In the genomic region with DNA sequence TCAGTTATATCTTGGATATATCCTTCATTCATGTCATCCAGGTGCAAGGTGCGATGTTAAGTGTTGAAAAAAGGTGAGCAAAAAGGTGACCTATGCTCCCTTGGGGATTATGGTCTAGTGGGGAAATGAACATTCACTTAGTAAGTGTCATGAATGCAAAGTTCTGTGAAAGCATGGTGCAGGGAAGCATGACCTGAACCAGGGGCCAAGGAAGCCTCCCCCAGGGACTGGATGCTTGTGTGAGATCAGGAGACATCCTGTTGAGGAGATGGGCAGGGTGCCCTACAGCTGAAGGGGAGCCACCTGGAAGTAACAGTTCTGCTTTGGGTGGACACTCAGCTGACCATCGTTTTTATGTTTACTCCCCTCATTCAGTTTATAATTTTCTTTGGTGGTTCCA, we compare ENCODE assay signal across 17 cellular contexts.
DNase-seq lines count a peak whose midpoint lies in the region; ATAC-seq and TF ChIP-seq lines count a peak whose summit lies in the region.
"Had no signal": no experiment of that assay in that cellular context is flagged by ENCODE, and none has a peak within 500 bp of the region (broad histone marks: within the 10 kb centered on the region; RNA-seq: fewer than 3 reads in every experiment).

No MANE protein-coding gene starts in this region.

- no peaks in the 10 kb centered on the region for H3K36me3 ChIP-seq in SJCRH30
- H3K36me3 ChIP-seq: heart right ventricle had no signal

- DNase-seq in glomerular visceral epithelial cell (ENCODE audit: extremely low spot score) (peak; percentile 49), SJCRH30 (no peak), nucleus accumbens (lab: John Stamatoyannopoulos, UW) (no peak)
- no peak for DNase-seq in stimulated activated naive CD4-positive, alpha-beta T cell (lab: John Stamatoyannopoulos, UW)
- DNase-seq: CD8-positive, alpha-beta memory T cell; heart right ventricle; KBM-7; mammary epithelial cell; NCI-H2171; stimulated activated CD4-positive, alpha-beta T cell treated with anti-CD3 and anti-CD28 coated beads, Interleukin-15, amount 100 ng/mL, for 24 hours had no signal

- H3K27me3 ChIP-seq in SJCRH30, result no peaks in the 10 kb centered on the region
- H3K27me3 ChIP-seq: heart right ventricle had no signal

- peaks cover 33% of the 10 kb centered on the region for H3K4me1 ChIP-seq in SJCRH30

- no peak overlapping the region for H3K4me3 ChIP-seq in SJCRH30
- H3K4me3 ChIP-seq: GM23338, heart right ventricle had no signal

- no peak for TF ChIP-seq POLR2A in GM18505 (IDR thresholded peaks at IDR 0.05; ENCODE audit: borderline replicate concordance, extremely low read depth, insufficient read depth, insufficient read length)

- H3K9me3 ChIP-seq in SJCRH30 (replicated peaks), result peaks cover 1% of the 10 kb centered on the region; the same call in 1 of the 2 replicates

- H3K27ac ChIP-seq in SJCRH30, result no peak overlapping the region
- H3K27ac ChIP-seq: heart right ventricle, RWPE1 had no signal

- ATAC-seq in GM18505 (IDR thresholded peaks at IDR 0.05; ENCODE audit: unreplicated experiment) (peak; percentile 52), GM21423 (IDR thresholded peaks at IDR 0.05; ENCODE audit: unreplicated experiment) (peak; percentile 62), HG03139 (IDR thresholded peaks at IDR 0.05; ENCODE audit: unreplicated experiment) (peak; percentile 46), GM19023 (IDR thresholded peaks at IDR 0.05; ENCODE audit: unreplicated experiment) (no peak)
- ATAC-seq: GM23338; natural killer cell treated with Interleukin-12 subunit alpha and Interleukin-12 subunit beta and Interleukin-15 and Interleukin-18, amount 100 ng/mL, for 72 hours had no signal
